In genomic region chr21:32772281-32773047, GRCh38 we compare ENCODE assay signal across 8 cellular contexts. TPM values are rescaled to one million over a fixed set of nuclear protein-coding genes. Genes with fewer than 3 reads are reported as not detected.
DNase-seq lines count a peak whose midpoint lies in the region; ATAC-seq and TF ChIP-seq lines count a peak whose summit lies in the region.

No MANE protein-coding gene starts in this region.

- H2AK5ac ChIP-seq in mesendoderm (ENCODE audit: low read length): no peak overlapping the region

- TF ChIP-seq CTCF in DOHH2 (IDR thresholded peaks at IDR 0.05; ENCODE audit: low read depth, low read length, poor library complexity, severe bottlenecking) (no peak), chondrocyte (IDR thresholded peaks at IDR 0.05) (no peak)

- H3K4me1 Mint-ChIP-seq in chondrocyte (ENCODE audit: low read depth): peaks cover 38% of the 10 kb centered on the region

- no peak overlapping the region for H3K23ac ChIP-seq in mesendoderm (ENCODE audit: low read length)

- peak; percentile 20 to 44 for DNase-seq in Kasumi-1 (lab: John Stamatoyannopoulos, UW)
- peak; percentile 48 for DNase-seq in activated CD4-positive, CD25-positive, alpha-beta regulatory T cell treated with anti-CD3 and anti-CD28 coated beads, Interleukin-2, amount 50 U/mL, for 16 hours (ENCODE audit: low read depth, low spot score)
- no peak for DNase-seq in chondrocyte (ENCODE audit: low spot score)
- DNase-seq in mesendoderm: peak; percentile 20
- DNase-seq in stimulated activated CD8-positive, alpha-beta memory T cell treated with anti-CD3 and anti-CD28 coated beads, Interleukin-2, amount 100 ng/mL, for 48 hours (ENCODE audit: low read depth in 2 of 2): peak; percentile 49 to 51
- no peak for DNase-seq in NAMALWA (ENCODE audit: low spot score)

- no peak overlapping the region for H2BK15ac ChIP-seq in mesendoderm (replicated peaks; ENCODE audit: low read depth)

- WGBS in mesendoderm (ENCODE audit: extremely low coverage, insufficient coverage, low lambda C conversion rate): no CpG with 5 or more reads among the region's 13 CpGs

- H3K79me2 ChIP-seq in DOHH2 (ENCODE audit: control insufficient read depth, low read length): peaks cover 54% of the 10 kb centered on the region
- peaks cover 33% of the 10 kb centered on the region for H3K79me2 ChIP-seq in mesendoderm (ENCODE audit: control insufficient read depth, insufficient read depth, low read length)

- ATAC-seq in GM21360 (IDR thresholded peaks at IDR 0.05; ENCODE audit: unreplicated experiment): no peak

- no peaks in the 10 kb centered on the region for H3K9me3 Mint-ChIP-seq in chondrocyte (ENCODE audit: low read depth)

- peak overlapping the region; percentile 99 for H3K27ac Mint-ChIP-seq in chondrocyte (ENCODE audit: unreplicated experiment)

- H4K8ac ChIP-seq in mesendoderm (ENCODE audit: low read depth, low read length): no peak overlapping the region

- peak overlapping the region; percentile 63 for H3K56ac ChIP-seq in mesendoderm (ENCODE audit: low read length)

- H4K20me1 ChIP-seq in DOHH2 (ENCODE audit: control insufficient read depth, insufficient read depth, low read depth, low read length): peaks cover 24% of the 10 kb centered on the region

- peaks cover 36% of the 10 kb centered on the region for H3K36me3 ChIP-seq in DOHH2 (ENCODE audit: control insufficient read depth, low read length)
- H3K36me3 ChIP-seq in mesendoderm (ENCODE audit: control insufficient read depth, insufficient read depth, low read length): no peaks in the 10 kb centered on the region

- no peak overlapping the region for H3K4ac ChIP-seq in mesendoderm (ENCODE audit: low read depth, low read length)

- H3K27me3 ChIP-seq in DOHH2 (ENCODE audit: control insufficient read depth, low read length): no peaks in the 10 kb centered on the region
- H3K27me3 ChIP-seq in mesendoderm (ENCODE audit: insufficient read depth, low read length, poor library complexity): no peaks in the 10 kb centered on the region

- peak overlapping the region; percentile 97 for H3K4me3 Mint-ChIP-seq in chondrocyte (ENCODE audit: unreplicated experiment)

- no peak overlapping the region for H2BK5ac ChIP-seq in mesendoderm (ENCODE audit: low read length)

- H3F3A ChIP-seq in DOHH2 (ENCODE audit: control insufficient read depth, insufficient read depth): 0 out of 2 replicates have a peak, but pooled peaks cover 2% of the 10 kb centered on the region

- H3K4me3 ChIP-seq in DOHH2 (ENCODE audit: low read length): peak overlapping the region; percentile 79
- peak overlapping the region; percentile 9 for H3K4me3 ChIP-seq in mesendoderm (ENCODE audit: low read length)

- H3K18ac ChIP-seq in mesendoderm (ENCODE audit: low read length): no peak overlapping the region

- no peaks in the 10 kb centered on the region for H3K79me1 ChIP-seq in mesendoderm (ENCODE audit: low read length)

- no peak overlapping the region for H2BK120ac ChIP-seq in mesendoderm (ENCODE audit: low read depth, low read length)

- H3K27me3 Mint-ChIP-seq in chondrocyte (ENCODE audit: low read depth): no peaks in the 10 kb centered on the region

- no peaks in the 10 kb centered on the region for H3K9me3 ChIP-seq in DOHH2 (ENCODE audit: control insufficient read depth, insufficient read depth, low read length)

- H3K27ac ChIP-seq in DOHH2 (ENCODE audit: low read depth, low read length) (peak overlapping the region; percentile 56), mesendoderm (ENCODE audit: low read depth, low read length) (no peak overlapping the region)

- H3K4me2 ChIP-seq in DOHH2 (ENCODE audit: low read length): peak overlapping the region; percentile 77
- peak overlapping the region; percentile 39 for H3K4me2 ChIP-seq in mesendoderm (ENCODE audit: low read length)

- H3K9ac ChIP-seq in mesendoderm (ENCODE audit: low read length): peak overlapping the region; percentile 63

- H3K9me2 ChIP-seq in DOHH2 (replicated peaks; ENCODE audit: control insufficient read depth, low read length): no peaks in the 10 kb centered on the region

- H3K4me1 ChIP-seq in DOHH2 (ENCODE audit: control insufficient read depth, low read length) (peaks cover 30% of the 10 kb centered on the region), mesendoderm (ENCODE audit: control insufficient read depth, low read depth, low read length) (peaks cover 2% of the 10 kb centered on the region)

- H3K36me3 Mint-ChIP-seq in chondrocyte (ENCODE audit: low read depth): peaks cover 6% of the 10 kb centered on the region

- no peak overlapping the region for H4K5ac ChIP-seq in mesendoderm (ENCODE audit: low read length)

RNA-seq across cellular contexts. Expression of gene PAXBP1, which starts 0.9 kb away (rescaled TPM):
- 17.9 to 26.4 TPM (median 19.6 TPM) in 3 replicates for total RNA-seq in chondrocyte
- 37.8 TPM for polyA plus RNA-seq in mesendoderm (2013, experiment 1 of 2)
- 38.3 TPM for polyA plus RNA-seq in mesendoderm (2013, experiment 2 of 2)

RNA-seq across cellular contexts. Expression of gene SYNJ1, which starts 44.7 kb away (rescaled TPM):
- 9.1 to 13.6 TPM (median 10.2 TPM) in 3 replicates for total RNA-seq in chondrocyte
- 2.8 TPM for polyA plus RNA-seq in mesendoderm (2013, experiment 1 of 2)
- 3.4 TPM for polyA plus RNA-seq in mesendoderm (2013, experiment 2 of 2)

Comparison
In these comparisons a context has a peak if more than half of its experiments do, and no peak if none do; other contexts are left out.
1. DNase-seq: peak in Kasumi-1 (2 of 2), activated CD4-positive, CD25-positive, alpha-beta regulatory T cell treated with anti-CD3 and anti-CD28 coated beads, Interleukin-2, amount 50 U/mL, for 16 hours (single experiment), mesendoderm (single experiment) and stimulated activated CD8-positive, alpha-beta memory T cell treated with anti-CD3 and anti-CD28 coated beads, Interleukin-2, amount 100 ng/mL, for 48 hours (2 of 2); none in chondrocyte (single experiment) and NAMALWA (single experiment).